Comparison of ENCODE assay signal across 1 cellular context in genomic region chr1:225834417-225835329, GRCh38.
TF ChIP-seq lines count a peak whose summit lies in the region.

No MANE protein-coding gene starts in this region.

TF ChIP-seq in HEK293, 187 proteins besides CTCF, POLR2A, EP300 and RAD21 (continued from another document and continues in another):
- no peak for TF ChIP-seq ZNF518A (tag by site-specific recombination; conservative IDR thresholded peaks at IDR 0.05; ENCODE audit: low read depth)
- TF ChIP-seq ZNF121 (tag by site-specific recombination; IDR thresholded peaks at IDR 0.05) = no peak
- no peak for TF ChIP-seq ZNF664 (tag by site-specific recombination; IDR thresholded peaks at IDR 0.05)
- no peak for TF ChIP-seq ZBTB7A (tag by site-specific recombination; IDR thresholded peaks at IDR 0.05; ENCODE audit: low read depth)
- peak; percentile 94 for TF ChIP-seq ZNF623 (tag by site-specific recombination; IDR thresholded peaks at IDR 0.05)
- peak; percentile 60 for TF ChIP-seq KLF8 (tag by site-specific recombination; IDR thresholded peaks at IDR 0.05)
- TF ChIP-seq ZNF292 (tag by site-specific recombination; IDR thresholded peaks at IDR 0.05; ENCODE audit: borderline replicate concordance, low read depth) = no peak
- 0 out of 2 replicates have a peak, but pooled peaks have one; percentile 30 for TF ChIP-seq ZNF24 (tag by site-specific recombination; IDR thresholded peaks at IDR 0.05)
- TF ChIP-seq ZNF146 (tag by site-specific recombination; IDR thresholded peaks at IDR 0.05) = no peak
- TF ChIP-seq ZNF26 (tag by site-specific recombination; IDR thresholded peaks at IDR 0.05) = no peak
- TF ChIP-seq YY2 (tag by site-specific recombination; IDR thresholded peaks at IDR 0.05) = no peak
- TF ChIP-seq ZNF677 (tag by site-specific recombination; IDR thresholded peaks at IDR 0.05) = no peak
- TF ChIP-seq RBAK (tag by site-specific recombination; IDR thresholded peaks at IDR 0.05) = no peak
- TF ChIP-seq ZNF148 (tag by site-specific recombination; IDR thresholded peaks at IDR 0.05; ENCODE audit: borderline replicate concordance) = no peak
- TF ChIP-seq OVOL3 (tag by site-specific recombination; IDR thresholded peaks at IDR 0.05) = no peak
- peak; percentile 38 for TF ChIP-seq ZXDB (tag by site-specific recombination; IDR thresholded peaks at IDR 0.05)
- TF ChIP-seq ZBTB8A (tag by site-specific recombination; IDR thresholded peaks at IDR 0.05) = peak; percentile 61
- no peak for TF ChIP-seq SP3 (tag by site-specific recombination; IDR thresholded peaks at IDR 0.05)
- no peak for TF ChIP-seq ZNF324 (tag by site-specific recombination; IDR thresholded peaks at IDR 0.05)
- TF ChIP-seq OSR2 (tag by site-specific recombination; IDR thresholded peaks at IDR 0.05) = peak; percentile 64; the same call in 1 of the 2 replicates
- TF ChIP-seq ZBTB11 (tag by site-specific recombination; conservative IDR thresholded peaks at IDR 0.05; ENCODE audit: low read depth) = no peak
- TF ChIP-seq ZBTB6 (tag by site-specific recombination; IDR thresholded peaks at IDR 0.05) = peak; percentile 96
- TF ChIP-seq ZBTB48 (tag by site-specific recombination; IDR thresholded peaks at IDR 0.05) = no peak
- TF ChIP-seq ZNF16 (tag by site-specific recombination; IDR thresholded peaks at IDR 0.05; ENCODE audit: low read depth) = no peak
- TF ChIP-seq ZNF280C (tag by site-specific recombination; IDR thresholded peaks at IDR 0.05) = no peak
- no peak for TF ChIP-seq ZBTB26 (tag by site-specific recombination; optimal IDR thresholded peaks at IDR 0.05)
- no peak for TF ChIP-seq GLI4 (tag by site-specific recombination; IDR thresholded peaks at IDR 0.05)
- TF ChIP-seq KLF9 (tag by site-specific recombination; IDR thresholded peaks at IDR 0.05; ENCODE audit: low read depth) = no peak
- TF ChIP-seq ZNF18 (tag by site-specific recombination; IDR thresholded peaks at IDR 0.05) = no peak
- 0 out of 2 replicates have a peak, but pooled peaks have one; percentile 13 for TF ChIP-seq ZNF629 (tag by site-specific recombination; IDR thresholded peaks at IDR 0.05)
- no peak for TF ChIP-seq KLF1 (tag by site-specific recombination; IDR thresholded peaks at IDR 0.05)
- TF ChIP-seq ZSCAN30 (tag by site-specific recombination; IDR thresholded peaks at IDR 0.05) = no peak; the same call in none of the 2 replicates
- TF ChIP-seq MZF1 (tag by site-specific recombination; IDR thresholded peaks at IDR 0.05; ENCODE audit: borderline replicate concordance) = peak; percentile 40; the same call in 1 of the 2 replicates
- no peak for TF ChIP-seq ZNF521 (tag by site-specific recombination; IDR thresholded peaks at IDR 0.05)
- TF ChIP-seq ZNF776 (tag by site-specific recombination; IDR thresholded peaks at IDR 0.05; ENCODE audit: borderline replicate concordance) = no peak
- no peak for TF ChIP-seq ZNF132 (tag by site-specific recombination; IDR thresholded peaks at IDR 0.05; ENCODE audit: borderline replicate concordance)
- TF ChIP-seq ZNF654 (tag by site-specific recombination; IDR thresholded peaks at IDR 0.05; ENCODE audit: low read depth) = no peak
- TF ChIP-seq PATZ1 (tag by site-specific recombination; IDR thresholded peaks at IDR 0.05) = 0 out of 2 replicates have a peak, but pooled peaks have one; percentile 27
- TF ChIP-seq ZNF175 (tag by site-specific recombination; IDR thresholded peaks at IDR 0.05) = no peak
- no peak for TF ChIP-seq EGR2 (tag by site-specific recombination; IDR thresholded peaks at IDR 0.05; ENCODE audit: low read depth)
- no peak for TF ChIP-seq SCRT2 (tag by site-specific recombination; IDR thresholded peaks at IDR 0.05)
